ENCODE assay signal across 28 cellular contexts in the genomic region with DNA sequence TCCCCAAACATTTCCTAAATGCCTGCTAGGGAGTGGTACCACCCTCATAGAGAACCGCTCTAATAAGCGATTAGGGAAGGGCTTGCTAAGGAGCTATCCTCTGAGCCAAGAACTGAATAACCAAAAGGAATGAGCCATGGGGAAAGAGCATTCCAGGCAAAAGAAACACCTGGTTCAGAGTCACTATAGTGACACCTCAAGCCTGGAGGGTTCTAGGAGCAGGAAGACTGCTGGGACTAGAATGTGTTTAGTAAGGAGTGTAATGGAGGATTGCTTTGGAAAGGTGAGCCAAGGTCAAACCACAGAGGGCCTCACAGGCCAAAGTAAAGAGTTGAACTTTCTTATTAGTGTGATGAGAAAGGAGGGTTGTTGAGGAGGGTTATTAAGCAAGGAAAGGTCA. TPM values are rescaled to one million over a fixed set of nuclear protein-coding genes. Genes with fewer than 3 reads are reported as not detected.
DNase-seq lines count a peak whose midpoint lies in the region; ATAC-seq, FAIRE-seq and TF ChIP-seq lines count a peak whose summit lies in the region.
"Had no signal": no experiment of that assay in that cellular context is flagged by ENCODE, and none has a peak within 500 bp of the region (broad histone marks: within the 10 kb centered on the region; RNA-seq: fewer than 3 reads in every experiment).

No MANE protein-coding gene starts in this region.

- H3K27me3 ChIP-seq in thyroid gland = no peaks in the 10 kb centered on the region
- H3K27me3 ChIP-seq: BLaER1 treated with 17β-estradiol and CSF1 and Interleukin-3, amounts not matched to agents 10 nM and 100 nM had no signal

- POLR2A ChIA-PET in MCF 10A (lab: Yijun Ruan, JAX) = interaction anchor here (0.8 to 2.1 kb wide), 6 partner anchors 18 to 64 kb away, joined by 3 to 8 read pairs (median 4); partner anchors contain the start of gene NRBF2

- CTCF ChIA-PET in MCF 10A (lab: Yijun Ruan, JAX) = interaction anchor here (0.6 to 1.1 kb wide), 7 partner anchors 10 to 1506 kb away, joined by 3 to 7 read pairs (median 3); no protein-coding TSS in a partner anchor

- H3K36me3 ChIP-seq in thyroid gland (no peaks in the 10 kb centered on the region), mucosa of descending colon (ENCODE audit: low read depth) (no peaks in the 10 kb centered on the region)
- H3K36me3 ChIP-seq: BLaER1 treated with 17β-estradiol and CSF1 and Interleukin-3, amounts not matched to agents 10 nM and 100 nM had no signal

- WGBS in thyroid gland, 2 donors = 95 to 98% methylated on average over 2 of the region's 2 CpGs

- H3K36me3 Mint-ChIP-seq in MCF 10A (ENCODE audit: insufficient read depth, unreplicated experiment) (no peaks in the 10 kb centered on the region), neural crest cell (ENCODE audit: low read depth) (no peaks in the 10 kb centered on the region)
- H3K36me3 Mint-ChIP-seq: CD4-positive, alpha-beta memory T cell had no signal

- no peaks in the 10 kb centered on the region for H3K27me3 Mint-ChIP-seq in MCF 10A (ENCODE audit: insufficient read depth, unreplicated experiment)
- H3K27me3 Mint-ChIP-seq in neural crest cell (ENCODE audit: low read depth) = no peaks in the 10 kb centered on the region

- no peaks in the 10 kb centered on the region for H3K9me3 ChIP-seq in thyroid gland
- H3K9me3 ChIP-seq in mucosa of descending colon = no peaks in the 10 kb centered on the region
- H3K9me3 ChIP-seq: BLaER1 treated with 17β-estradiol and CSF1 and Interleukin-3, amounts not matched to agents 10 nM and 100 nM had no signal

- no peak overlapping the region for H3K27ac Mint-ChIP-seq in MCF 10A (ENCODE audit: low read depth, unreplicated experiment)
- peak overlapping the region; percentile 58 for H3K27ac Mint-ChIP-seq in neural crest cell (ENCODE audit: unreplicated experiment)
- H3K27ac Mint-ChIP-seq: GM23338 had no signal

- FAIRE-seq in H54 (lab: Jason Lieb, UNC) = peak; percentile 20
- FAIRE-seq: GM12878, HepG2 had no signal

- TF ChIP-seq CTCF in MCF 10A (IDR thresholded peaks at IDR 0.05; ENCODE audit: unreplicated experiment) = no peak
- TF ChIP-seq CTCF in fibroblast of the aortic adventitia (IDR thresholded peaks at IDR 0.05; ENCODE audit: insufficient read depth, low read length) = no peak
- no peak for TF ChIP-seq CTCF in neural crest cell (conservative IDR thresholded peaks at IDR 0.05)
- no peak for TF ChIP-seq CTCF in thyroid gland (IDR thresholded peaks at IDR 0.05)
- no peak for TF ChIP-seq CTCF in mucosa of descending colon (IDR thresholded peaks at IDR 0.05)

- ATAC-seq in HG03571 (IDR thresholded peaks at IDR 0.05; ENCODE audit: unreplicated experiment) = no peak
- ATAC-seq in mucosa of descending colon = no peak
- ATAC-seq: GM12878, GM23338, HepG2, Panc1 had no signal

- no peak overlapping the region for H3K27ac ChIP-seq in thyroid gland
- H3K27ac ChIP-seq: 22Rv1; BLaER1 treated with 17β-estradiol and CSF1 and Interleukin-3, amounts not matched to agents 10 nM and 100 nM; HL-60 had no signal

- TF ChIP-seq POLR2A in H54 (IDR thresholded peaks at IDR 0.05; ENCODE audit: low read depth, low read length) = no peak
- no peak for TF ChIP-seq POLR2A in thyroid gland (IDR thresholded peaks at IDR 0.05)

- H3K4me1 ChIP-seq in thyroid gland = no peaks in the 10 kb centered on the region
- no peaks in the 10 kb centered on the region for H3K4me1 ChIP-seq in mucosa of descending colon (ENCODE audit: low read depth)
- H3K4me1 ChIP-seq: BLaER1 treated with 17β-estradiol and CSF1 and Interleukin-3, amounts not matched to agents 10 nM and 100 nM had no signal

- DNase-seq in H54 (ENCODE audit: insufficient read length, low spot score) = no peak
- DNase-seq in MCF 10A (ENCODE audit: unreplicated experiment) = peak; percentile 25
- DNase-seq in fibroblast of the aortic adventitia (ENCODE audit: low read depth) = peak; percentile 5
- no peak for DNase-seq in neural crest cell (ENCODE audit: low read depth, low spot score)
- no peak for DNase-seq in thyroid gland
- no peak for DNase-seq in NK-92 (lab: John Stamatoyannopoulos, UW; ENCODE audit: unreplicated experiment)
- no peak for DNase-seq in mucosa of descending colon
- DNase-seq: ACHN; CD4-positive, alpha-beta memory T cell; DND-41; HCEC 1CT; KBM-7; NCI-H1092 treated with DMSO at 0.1 percent for 48 hours; NCI-H146; NCI-H2029; NCI-H2227 treated with DMSO at 0.1 percent for 48 hours; NCI-H510A; NCI-H748 treated with DMSO at 0.1 percent for 48 hours; NK-92 treated with Interleukin-12 subunit alpha and Interleukin-12 subunit beta, amount 100 ng/mL, for 24 hours; SHP77 had no signal

- intact Hi-C loops in MCF 10A (cut with micrococcal nuclease) = no loop called here
- intact Hi-C loops in thyroid gland (cut with DNase I) = no loop called here
- intact Hi-C loops in mucosa of descending colon (cut with DNase I, micrococcal nuclease) = no loop called here

- no TSS peak for BruUV-seq in MCF 10A (replicated peaks; lab: Mats Ljungman, UMichigan)

- H3K9me3 Mint-ChIP-seq in MCF 10A (ENCODE audit: unreplicated experiment) = no peaks in the 10 kb centered on the region
- H3K9me3 Mint-ChIP-seq in neural crest cell = no peaks in the 10 kb centered on the region
- H3K9me3 Mint-ChIP-seq: CD4-positive, alpha-beta memory T cell; GM23338 had no signal

- H3K4me1 Mint-ChIP-seq in MCF 10A (ENCODE audit: insufficient read depth, unreplicated experiment) (peaks cover 7% of the 10 kb centered on the region), neural crest cell (no peaks in the 10 kb centered on the region)
- H3K4me1 Mint-ChIP-seq: CD4-positive, alpha-beta memory T cell; GM23338 had no signal

- H3K4me3 Mint-ChIP-seq in MCF 10A (ENCODE audit: unreplicated experiment) (no peak overlapping the region), neural crest cell (no peak overlapping the region)
- H3K4me3 Mint-ChIP-seq: CD4-positive, alpha-beta memory T cell; GM23338 had no signal

- H3K4me3 ChIP-seq in fibroblast of the aortic adventitia (ENCODE audit: low read depth, low read length) = no peak overlapping the region
- H3K4me3 ChIP-seq in thyroid gland (replicated peaks in 1 of 3) = no peak overlapping the region
- no peak overlapping the region for H3K4me3 ChIP-seq in mucosa of descending colon
- H3K4me3 ChIP-seq: BLaER1 treated with 17β-estradiol and CSF1 and Interleukin-3, amounts not matched to agents 10 nM and 100 nM; GM12878; GM23338 had no signal

RNA-seq across cellular contexts. Expression of gene NRBF2, which starts 38.7 kb away (rescaled TPM):
- 44.9 and 56.9 TPM in 2 replicates for total RNA-seq in MCF 10A (2022)
- total RNA-seq in fibroblast of the aortic adventitia (ENCODE audit: low replicate concordance) = 16.6 and 26.6 TPM in 2 replicates
- 19.3 and 21.4 TPM in 2 replicates for total RNA-seq in neural crest cell
- total RNA-seq in thyroid gland = 10 to 100 TPM in 3 of 4 donors, 1 to 10 TPM in 1; 9.3 to 25.8 (median 15.2) TPM
- 10 to 100 TPM; 19.9 to 25.4 (median 24.6) TPM for total RNA-seq in mucosa of descending colon

Comparison
In these comparisons a context has a peak if more than half of its experiments do, and no peak if none do; other contexts are left out.
1. DNase-seq: peak in MCF 10A (single experiment) and fibroblast of the aortic adventitia (single experiment); none in H54 (single experiment), neural crest cell (single experiment), thyroid gland (0 of 2), NK-92 (single experiment) and mucosa of descending colon (0 of 3).